Comparison of ENCODE assay signal across 15 cellular contexts in the genomic region with DNA sequence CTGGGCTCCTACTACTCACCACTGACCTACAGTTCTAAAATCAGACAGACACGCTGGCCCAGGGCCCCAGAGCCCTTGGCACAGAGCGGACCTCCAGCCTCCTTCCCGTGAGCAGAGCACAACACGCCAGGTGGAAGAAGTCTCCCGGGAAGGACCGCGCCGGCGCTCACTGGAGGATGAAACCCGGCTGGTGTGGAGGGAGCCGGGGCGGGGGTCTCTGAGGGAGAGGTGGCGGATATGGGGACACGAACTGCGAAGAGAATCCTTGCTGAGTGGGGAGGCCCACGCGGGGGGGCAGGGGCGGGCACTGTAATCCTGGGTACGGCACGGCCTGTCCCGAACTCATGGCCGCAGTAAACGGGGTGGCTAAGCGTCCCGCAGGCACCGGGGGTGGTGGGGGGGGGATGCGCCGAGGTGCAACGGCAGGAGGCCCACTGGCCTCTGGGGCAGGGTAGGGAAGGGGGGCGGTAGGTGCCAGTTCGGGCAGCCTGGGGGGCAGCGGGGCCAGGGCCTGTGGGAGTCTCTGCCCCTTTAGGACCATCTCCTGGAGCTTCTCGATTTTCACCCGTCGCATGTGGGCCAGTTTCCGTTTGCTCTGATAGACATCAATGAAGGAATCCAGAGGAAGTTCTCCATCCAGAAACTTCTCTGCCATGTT. TPM values are rescaled to one million over a fixed set of nuclear protein-coding genes. Genes with fewer than 3 reads are reported as not detected.
A peak's percentile ranks its signal among the peaks of the same experiment; 100 is the strongest.
DNase-seq lines count a peak whose midpoint lies in the region; TF ChIP-seq lines count a peak whose summit lies in the region.
"Had no signal": no experiment of that assay in that cellular context is flagged by ENCODE, and none has a peak within 500 bp of the region (broad histone marks: within the 10 kb centered on the region; RNA-seq: fewer than 3 reads in every experiment).

No MANE protein-coding gene starts in this region.

- H3K9me3 Mint-ChIP-seq in activated CD4-positive, alpha-beta T cell treated with anti-CD3 and anti-CD28 coated beads, Interleukin-2, amount 10 ng/mL, durations not matched to agents 7 days and 5 days = no peaks in the 10 kb centered on the region
- H3K9me3 Mint-ChIP-seq in glutamatergic neuron (ENCODE audit: unreplicated experiment) (peaks cover under 1% of the 10 kb centered on the region), nephron (no peaks in the 10 kb centered on the region), type B pancreatic cell (no peaks in the 10 kb centered on the region)
- H3K9me3 Mint-ChIP-seq: activated T-cell treated with anti-CD3 and anti-CD28 coated beads, Interleukin-2, amount 50 U/mL, for 24 hours; brain; immature natural killer cell; stimulated activated naive CD8-positive, alpha-beta T cell treated with anti-CD3 and anti-CD28 coated beads, Interleukin-15, Interleukin-2, amounts not matched to agents 100 ng/mL and 50 ng/mL, for 24 hours had no signal

- POLR2A ChIA-PET in activated CD4-positive, alpha-beta T cell treated with anti-CD3 and anti-CD28 coated beads, Interleukin-2, amount 10 ng/mL, durations not matched to agents 7 days and 5 days (lab: Charles Lee) = no interaction called here

- CTCF ChIA-PET in activated CD4-positive, alpha-beta T cell treated with anti-CD3 and anti-CD28 coated beads, Interleukin-2, amount 10 ng/mL, durations not matched to agents 7 days and 5 days (lab: Charles Lee) = no interaction called here

- H3K4me1 Mint-ChIP-seq in activated CD4-positive, alpha-beta T cell treated with anti-CD3 and anti-CD28 coated beads, Interleukin-2, amount 10 ng/mL, durations not matched to agents 7 days and 5 days = peaks cover 17% of the 10 kb centered on the region
- peaks cover 10% of the 10 kb centered on the region for H3K4me1 Mint-ChIP-seq in glutamatergic neuron (ENCODE audit: low read depth, unreplicated experiment)
- peaks cover 52% of the 10 kb centered on the region for H3K4me1 Mint-ChIP-seq in nephron
- peaks cover 15% of the 10 kb centered on the region for H3K4me1 Mint-ChIP-seq in type B pancreatic cell (ENCODE audit: unreplicated experiment)

- no peaks in the 10 kb centered on the region for H3K27me3 Mint-ChIP-seq in activated CD4-positive, alpha-beta T cell treated with anti-CD3 and anti-CD28 coated beads, Interleukin-2, amount 10 ng/mL, durations not matched to agents 7 days and 5 days
- peaks cover 8% of the 10 kb centered on the region for H3K27me3 Mint-ChIP-seq in glutamatergic neuron (ENCODE audit: unreplicated experiment)
- H3K27me3 Mint-ChIP-seq in nephron (ENCODE audit: low read depth) = no peaks in the 10 kb centered on the region
- H3K27me3 Mint-ChIP-seq in type B pancreatic cell = no peaks in the 10 kb centered on the region
- H3K27me3 Mint-ChIP-seq: activated T-cell treated with anti-CD3 and anti-CD28 coated beads, Interleukin-2, amount 50 U/mL, for 24 hours; brain; stimulated activated naive CD8-positive, alpha-beta T cell treated with anti-CD3 and anti-CD28 coated beads, Interleukin-15, Interleukin-2, amounts not matched to agents 100 ng/mL and 50 ng/mL, for 24 hours had no signal

- H3K4me3 Mint-ChIP-seq in activated CD4-positive, alpha-beta T cell treated with anti-CD3 and anti-CD28 coated beads, Interleukin-2, amount 10 ng/mL, durations not matched to agents 7 days and 5 days = no peak overlapping the region
- H3K4me3 Mint-ChIP-seq in glutamatergic neuron (ENCODE audit: unreplicated experiment) = no peak overlapping the region
- H3K4me3 Mint-ChIP-seq in nephron = no peak overlapping the region
- no peak overlapping the region for H3K4me3 Mint-ChIP-seq in type B pancreatic cell
- H3K4me3 Mint-ChIP-seq: activated T-cell treated with anti-CD3 and anti-CD28 coated beads, Interleukin-2, amount 50 U/mL, for 24 hours; brain; immature natural killer cell; stimulated activated naive CD8-positive, alpha-beta T cell treated with anti-CD3 and anti-CD28 coated beads, Interleukin-15, Interleukin-2, amounts not matched to agents 100 ng/mL and 50 ng/mL, for 24 hours had no signal

- no peak for DNase-seq in activated CD4-positive, alpha-beta T cell treated with anti-CD3 and anti-CD28 coated beads, Interleukin-2, amount 10 ng/mL, durations not matched to agents 7 days and 5 days
- DNase-seq in activated CD4-positive, alpha-beta T cell treated with anti-CD3 and anti-CD28 coated beads, Interleukin-2, amount 50 U/mL, for 4 hours = no peak
- DNase-seq in glutamatergic neuron = peak; percentile 8
- DNase-seq in type B pancreatic cell (ENCODE audit: extremely low spot score, unreplicated experiment) = no peak
- DNase-seq in HK-2 (ENCODE audit: unreplicated experiment) = no peak
- no peak for DNase-seq in NCI-H2196 treated with DMSO at 0.1 percent for 48 hours (lab: John Stamatoyannopoulos, UW; ENCODE audit: unreplicated experiment)
- no peak for DNase-seq in GM19238 (ENCODE audit: insufficient read length, low spot score)
- DNase-seq: activated CD4-positive, CD25-positive, alpha-beta regulatory T cell; activated T-cell treated with anti-CD3 and anti-CD28 coated beads, Interleukin-2, amount 50 U/mL, for 24 hours; immature natural killer cell; NCI-H1436 treated with DMSO at 0.1 percent for 48 hours; NCI-H774 had no signal

- no peak for TF ChIP-seq CTCF in glutamatergic neuron (IDR thresholded peaks at IDR 0.05; ENCODE audit: partially characterized antibody, unreplicated experiment)
- TF ChIP-seq CTCF in nephron (IDR thresholded peaks at IDR 0.05; ENCODE audit: unreplicated experiment in 3 of 3) = no peak
- TF ChIP-seq CTCF in type B pancreatic cell (conservative IDR thresholded peaks at IDR 0.05) = no peak

- peak overlapping the region; percentile 9 for H3K27ac Mint-ChIP-seq in activated CD4-positive, alpha-beta T cell treated with anti-CD3 and anti-CD28 coated beads, Interleukin-2, amount 10 ng/mL, durations not matched to agents 7 days and 5 days
- H3K27ac Mint-ChIP-seq in glutamatergic neuron (ENCODE audit: unreplicated experiment) (no peak overlapping the region), nephron (peak overlapping the region; percentile 33 to 78 (median 54)), type B pancreatic cell (peak overlapping the region; percentile 51)
- H3K27ac Mint-ChIP-seq: activated T-cell treated with anti-CD3 and anti-CD28 coated beads, Interleukin-2, amount 50 U/mL, for 24 hours; stimulated activated naive CD8-positive, alpha-beta T cell treated with anti-CD3 and anti-CD28 coated beads, Interleukin-15, Interleukin-2, amounts not matched to agents 100 ng/mL and 50 ng/mL, for 24 hours had no signal

- peaks cover 50% of the 10 kb centered on the region for H3K36me3 Mint-ChIP-seq in activated CD4-positive, alpha-beta T cell treated with anti-CD3 and anti-CD28 coated beads, Interleukin-2, amount 10 ng/mL, durations not matched to agents 7 days and 5 days (ENCODE audit: low read depth)
- H3K36me3 Mint-ChIP-seq in glutamatergic neuron (ENCODE audit: unreplicated experiment) = peaks cover 9% of the 10 kb centered on the region
- H3K36me3 Mint-ChIP-seq in nephron (ENCODE audit: low read depth) = peaks cover 33% of the 10 kb centered on the region
- H3K36me3 Mint-ChIP-seq in type B pancreatic cell = peaks cover 19% of the 10 kb centered on the region

RNA-seq across cellular contexts. Expression of a gene that starts 28.8 kb away (rescaled TPM):
- 10 to 100 TPM; 23.0 to 23.7 TPM for total RNA-seq in activated CD4-positive, alpha-beta T cell treated with anti-CD3 and anti-CD28 coated beads, Interleukin-2, amount 10 ng/mL, durations not matched to agents 7 days and 5 days
- total RNA-seq in glutamatergic neuron (ENCODE audit: unreplicated experiment) (19.7 TPM), type B pancreatic cell (ENCODE audit: low replicate concordance) (32.4 and 43.6 TPM in 2 replicates)

RNA-seq across cellular contexts. Expression of a gene that starts 31.8 kb away (rescaled TPM):
- 10 to 100 TPM; 30.7 to 32.7 TPM for total RNA-seq in activated CD4-positive, alpha-beta T cell treated with anti-CD3 and anti-CD28 coated beads, Interleukin-2, amount 10 ng/mL, durations not matched to agents 7 days and 5 days
- total RNA-seq in glutamatergic neuron (ENCODE audit: unreplicated experiment) = 19.3 TPM
- total RNA-seq in type B pancreatic cell (ENCODE audit: low replicate concordance) = 40.5 and 45.5 TPM in 2 replicates
